Comparison of ENCODE assay signal across 10 cellular contexts in the genomic region with DNA sequence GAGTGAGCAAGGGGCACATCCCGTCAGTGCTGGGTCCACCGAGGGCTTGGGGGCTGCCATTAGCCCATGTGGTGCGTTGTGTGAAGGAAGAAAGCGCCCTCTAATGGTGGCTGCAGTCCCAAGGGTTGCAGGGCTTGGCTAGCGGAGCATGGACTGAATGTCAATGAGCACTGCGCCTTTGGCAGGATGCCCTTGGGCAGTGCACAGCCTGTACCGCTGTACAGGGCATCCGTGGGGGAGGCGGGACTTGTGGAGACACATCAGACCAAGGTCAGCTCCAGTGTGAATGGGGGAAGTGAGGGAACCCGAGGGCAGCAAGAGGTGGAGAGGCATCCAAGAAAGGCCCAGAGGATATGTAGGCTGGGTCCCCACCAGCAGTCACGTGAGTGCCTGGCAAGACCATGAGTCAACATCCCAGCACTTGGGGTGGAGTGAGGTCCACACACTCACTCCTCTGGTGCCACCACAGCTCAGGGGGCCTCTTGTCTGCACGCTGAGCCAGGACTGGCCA.
DNase-seq lines count a peak whose midpoint lies in the region; ATAC-seq, FAIRE-seq and TF ChIP-seq lines count a peak whose summit lies in the region.
"Had no signal": no experiment of that assay in that cellular context is flagged by ENCODE, and none has a peak within 500 bp of the region (broad histone marks: within the 10 kb centered on the region; RNA-seq: fewer than 3 reads in every experiment).

No MANE protein-coding gene starts in this region.

- no peaks in the 10 kb centered on the region for H3K36me3 ChIP-seq in GM06990 (ENCODE audit: control insufficient read depth, insufficient read depth, low read length)

- POLR2A ChIA-PET in A549 (lab: Yijun Ruan, JAX): interaction anchor here (0.7 kb wide), 1 partner anchor 11 kb away, joined by 5 read pairs; no protein-coding TSS in a partner anchor

- no peak for TF ChIP-seq RAD21 in A549 (conservative IDR thresholded peaks at IDR 0.05 in 1 of 2, IDR thresholded peaks at IDR 0.05 in 1 of 2)

- peaks cover 2% of the 10 kb centered on the region for H3K27me3 ChIP-seq in GM06990 (replicated peaks; ENCODE audit: control insufficient read depth, insufficient read depth, low read length)

- 43% methylated on average over 12 of the region's 12 CpGs for WGBS in A549 (ENCODE audit: missing lambda C conversion rate)

- TF ChIP-seq POLR2A in A549 (IDR thresholded peaks at IDR 0.05; ENCODE audit: low read length): no peak

- no peaks in the 10 kb centered on the region for H3K9me3 ChIP-seq in A549

- peaks cover 6% of the 10 kb centered on the region; the same call in 1 of the 3 replicates for H3K4me1 ChIP-seq in A549

- TF ChIP-seq CTCF in A549 (IDR thresholded peaks at IDR 0.05) (no peak), GM06990 (IDR thresholded peaks at IDR 0.05; ENCODE audit: insufficient read depth, low read length, poor library complexity, severe bottlenecking) (peak; percentile 25)

- H3K27ac ChIP-seq in A549: no peak overlapping the region

- no peak overlapping the region for H3K4me3 ChIP-seq in A549
- no peak overlapping the region for H3K4me3 ChIP-seq in GM06990 (replicated peaks; ENCODE audit: low read depth, low read length)

- ATAC-seq in A549: peak in 1 of 2 experiments; percentile 71; a peak in 3 of 6 replicates
- ATAC-seq in HG03432 (IDR thresholded peaks at IDR 0.05; ENCODE audit: unreplicated experiment): no peak

- FAIRE-seq in A549 (lab: Jason Lieb, UNC): no peak

- DNase-seq in A549 (ENCODE audit: low read depth in 1 of 2, low spot score in 1 of 2) (peak; percentile 31 to 50), GM06990 (ENCODE audit: extremely low read depth, insufficient read length) (no peak), glomerular visceral epithelial cell (ENCODE audit: extremely low spot score) (peak; percentile 20), SKM-1 (lab: John Stamatoyannopoulos, UW; ENCODE audit: unreplicated experiment) (no peak)
- DNase-seq in stimulated activated CD4-positive, alpha-beta T cell treated with anti-CD3 and anti-CD28 coated beads, Interleukin-2, amount 100 ng/mL, for 48 hours: no peak
- DNase-seq in stimulated activated CD4-positive, alpha-beta T cell treated with anti-CD3 and anti-CD28 coated beads, Interleukin-15, amount 100 ng/mL, for 24 hours: no peak
- DNase-seq: activated CD8-positive, alpha-beta memory T cell treated with anti-CD3 and anti-CD28 coated beads, Interleukin-2, amount 50 U/mL, for 4 hours; NCI-H510A had no signal

- TF ChIP-seq EP300 in A549 (IDR thresholded peaks at IDR 0.05): no peak

- CTCF ChIA-PET in A549 (lab: Yijun Ruan, JAX): interaction anchor here (1.1 kb wide), 1 partner anchor 10 kb away, joined by 3 read pairs; no protein-coding TSS in a partner anchor

- H3K4me2 ChIP-seq in A549: no peak overlapping the region

TF ChIP-seq in A549, 52 proteins besides CTCF, POLR2A, EP300 and RAD21:
- TF ChIP-seq TFCP2L1 (CRISPR knock-in tag; IDR thresholded peaks at IDR 0.05) (no peak), TP53 (CRISPR knock-in tag; IDR thresholded peaks at IDR 0.05) (no peak), SREBF2 (IDR thresholded peaks at IDR 0.05) (no peak), CBX2 (IDR thresholded peaks at IDR 0.05; ENCODE audit: borderline replicate concordance, low read depth) (no peak), GATA3 (IDR thresholded peaks at IDR 0.05; ENCODE audit: borderline replicate concordance) (no peak), RNF2 (IDR thresholded peaks at IDR 0.05; ENCODE audit: borderline replicate concordance, low read depth) (no peak)
- TF ChIP-seq, protein P1, sequence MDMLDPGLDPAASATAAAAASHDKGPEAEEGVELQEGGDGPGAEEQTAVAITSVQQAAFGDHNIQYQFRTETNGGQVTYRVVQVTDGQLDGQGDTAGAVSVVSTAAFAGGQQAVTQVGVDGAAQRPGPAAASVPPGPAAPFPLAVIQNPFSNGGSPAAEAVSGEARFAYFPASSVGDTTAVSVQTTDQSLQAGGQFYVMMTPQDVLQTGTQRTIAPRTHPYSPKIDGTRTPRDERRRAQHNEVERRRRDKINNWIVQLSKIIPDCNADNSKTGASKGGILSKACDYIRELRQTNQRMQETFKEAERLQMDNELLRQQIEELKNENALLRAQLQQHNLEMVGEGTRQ (IDR thresholded peaks at IDR 0.05): no peak
- TF ChIP-seq, protein P2, sequence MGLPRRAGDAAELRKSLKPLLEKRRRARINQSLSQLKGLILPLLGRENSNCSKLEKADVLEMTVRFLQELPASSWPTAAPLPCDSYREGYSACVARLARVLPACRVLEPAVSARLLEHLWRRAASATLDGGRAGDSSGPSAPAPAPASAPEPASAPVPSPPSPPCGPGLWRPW (IDR thresholded peaks at IDR 0.05): no peak
- TF ChIP-seq, protein P3, sequence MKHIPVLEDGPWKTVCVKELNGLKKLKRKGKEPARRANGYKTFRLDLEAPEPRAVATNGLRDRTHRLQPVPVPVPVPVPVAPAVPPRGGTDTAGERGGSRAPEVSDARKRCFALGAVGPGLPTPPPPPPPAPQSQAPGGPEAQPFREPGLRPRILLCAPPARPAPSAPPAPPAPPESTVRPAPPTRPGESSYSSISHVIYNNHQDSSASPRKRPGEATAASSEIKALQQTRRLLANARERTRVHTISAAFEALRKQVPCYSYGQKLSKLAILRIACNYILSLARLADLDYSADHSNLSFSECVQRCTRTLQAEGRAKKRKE (CRISPR knock-in tag; IDR thresholded peaks at IDR 0.05; ENCODE audit: low read depth): no peak
- TF ChIP-seq, protein P4, sequence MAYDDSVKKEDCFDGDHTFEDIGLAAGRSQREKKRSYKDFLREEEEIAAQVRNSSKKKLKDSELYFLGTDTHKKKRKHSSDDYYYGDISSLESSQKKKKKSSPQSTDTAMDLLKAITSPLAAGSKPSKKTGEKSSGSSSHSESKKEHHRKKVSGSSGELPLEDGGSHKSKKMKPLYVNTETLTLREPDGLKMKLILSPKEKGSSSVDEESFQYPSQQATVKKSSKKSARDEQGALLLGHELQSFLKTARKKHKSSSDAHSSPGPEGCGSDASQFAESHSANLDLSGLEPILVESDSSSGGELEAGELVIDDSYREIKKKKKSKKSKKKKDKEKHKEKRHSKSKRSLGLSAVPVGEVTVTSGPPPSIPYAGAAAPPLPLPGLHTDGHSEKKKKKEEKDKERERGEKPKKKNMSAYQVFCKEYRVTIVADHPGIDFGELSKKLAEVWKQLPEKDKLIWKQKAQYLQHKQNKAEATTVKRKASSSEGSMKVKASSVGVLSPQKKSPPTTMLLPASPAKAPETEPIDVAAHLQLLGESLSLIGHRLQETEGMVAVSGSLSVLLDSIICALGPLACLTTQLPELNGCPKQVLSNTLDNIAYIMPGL (CRISPR knock-in tag; IDR thresholded peaks at IDR 0.05; ENCODE audit: borderline replicate concordance): no peak

TF ChIP-seq in PFSK-1, 5 proteins besides CTCF, POLR2A, EP300 and RAD21:
- peak; percentile 77 for TF ChIP-seq FOXP2 (optimal IDR thresholded peaks at IDR 0.05; ENCODE audit: borderline replicate concordance, extremely low read depth, extremely low read length, insufficient read depth)
- no peak for TF ChIP-seq TAF1 (IDR thresholded peaks at IDR 0.05; ENCODE audit: borderline replicate concordance, insufficient read depth, low read length)
- TF ChIP-seq POLR2AphosphoS5 (IDR thresholded peaks at IDR 0.05; ENCODE audit: low read depth, low read length): no peak
- TF ChIP-seq, protein P5, sequence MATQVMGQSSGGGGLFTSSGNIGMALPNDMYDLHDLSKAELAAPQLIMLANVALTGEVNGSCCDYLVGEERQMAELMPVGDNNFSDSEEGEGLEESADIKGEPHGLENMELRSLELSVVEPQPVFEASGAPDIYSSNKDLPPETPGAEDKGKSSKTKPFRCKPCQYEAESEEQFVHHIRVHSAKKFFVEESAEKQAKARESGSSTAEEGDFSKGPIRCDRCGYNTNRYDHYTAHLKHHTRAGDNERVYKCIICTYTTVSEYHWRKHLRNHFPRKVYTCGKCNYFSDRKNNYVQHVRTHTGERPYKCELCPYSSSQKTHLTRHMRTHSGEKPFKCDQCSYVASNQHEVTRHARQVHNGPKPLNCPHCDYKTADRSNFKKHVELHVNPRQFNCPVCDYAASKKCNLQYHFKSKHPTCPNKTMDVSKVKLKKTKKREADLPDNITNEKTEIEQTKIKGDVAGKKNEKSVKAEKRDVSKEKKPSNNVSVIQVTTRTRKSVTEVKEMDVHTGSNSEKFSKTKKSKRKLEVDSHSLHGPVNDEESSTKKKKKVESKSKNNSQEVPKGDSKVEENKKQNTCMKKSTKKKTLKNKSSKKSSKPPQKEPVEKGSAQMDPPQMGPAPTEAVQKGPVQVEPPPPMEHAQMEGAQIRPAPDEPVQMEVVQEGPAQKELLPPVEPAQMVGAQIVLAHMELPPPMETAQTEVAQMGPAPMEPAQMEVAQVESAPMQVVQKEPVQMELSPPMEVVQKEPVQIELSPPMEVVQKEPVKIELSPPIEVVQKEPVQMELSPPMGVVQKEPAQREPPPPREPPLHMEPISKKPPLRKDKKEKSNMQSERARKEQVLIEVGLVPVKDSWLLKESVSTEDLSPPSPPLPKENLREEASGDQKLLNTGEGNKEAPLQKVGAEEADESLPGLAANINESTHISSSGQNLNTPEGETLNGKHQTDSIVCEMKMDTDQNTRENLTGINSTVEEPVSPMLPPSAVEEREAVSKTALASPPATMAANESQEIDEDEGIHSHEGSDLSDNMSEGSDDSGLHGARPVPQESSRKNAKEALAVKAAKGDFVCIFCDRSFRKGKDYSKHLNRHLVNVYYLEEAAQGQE (IDR thresholded peaks at IDR 0.05; ENCODE audit: insufficient read depth in 1 of 2, low read depth in 2 of 2, low read length in 2 of 2): peak in 1 of 2 experiments; percentile 41; a peak in 1 of 4 replicates
- TF ChIP-seq SIN3A (IDR thresholded peaks at IDR 0.05; ENCODE audit: borderline replicate concordance, insufficient read depth, low read length): no peak

Comparison
In these comparisons a context has a peak if more than half of its experiments do, and no peak if none do; other contexts are left out.
1. DNase-seq: peak in A549 (2 of 2) and glomerular visceral epithelial cell (single experiment); none in GM06990 (single experiment), SKM-1 (single experiment), stimulated activated CD4-positive, alpha-beta T cell treated with anti-CD3 and anti-CD28 coated beads, Interleukin-2, amount 100 ng/mL, for 48 hours (0 of 2) and stimulated activated CD4-positive, alpha-beta T cell treated with anti-CD3 and anti-CD28 coated beads, Interleukin-15, amount 100 ng/mL, for 24 hours (single experiment).